Comparison of ENCODE assay signal across 12 cellular contexts in genomic region chr9:125066839-125067619, GRCh38.
DNase-seq lines count a peak whose midpoint lies in the region; ATAC-seq and TF ChIP-seq lines count a peak whose summit lies in the region.
"Had no signal": no experiment of that assay in that cellular context is flagged by ENCODE, and none has a peak within 500 bp of the region (broad histone marks: within the 10 kb centered on the region; RNA-seq: fewer than 3 reads in every experiment).

No MANE protein-coding gene starts in this region.

- no peaks in the 10 kb centered on the region for H3K27me3 Mint-ChIP-seq in stimulated activated naive CD8-positive, alpha-beta T cell treated with anti-CD3 and anti-CD28 coated beads, Interleukin-15, amount 100 ng/mL, for 72 hours
- H3K27me3 Mint-ChIP-seq: effector memory CD8-positive, alpha-beta T cell had no signal

- H3K27me3 ChIP-seq in skeletal muscle tissue (ENCODE audit: control insufficient read depth in 3 of 3, insufficient read depth in 3 of 3, low read length in 3 of 3) = no peaks in the 10 kb centered on the region

- no peak for TF ChIP-seq CTCF in fibroblast of villous mesenchyme (IDR thresholded peaks at IDR 0.05; ENCODE audit: insufficient read depth, low read depth, low read length)

- peak overlapping the region; percentile 60 for H3K27ac ChIP-seq in SK-N-MC
- H3K27ac ChIP-seq in skeletal muscle tissue (ENCODE audit: low read depth, low read length) = peak overlapping the region; percentile 19

- H3K9ac ChIP-seq in SK-N-MC (ENCODE audit: insufficient read length) = peak overlapping the region; percentile 9
- peak overlapping the region; percentile 16 to 52 (median 46) for H3K9ac ChIP-seq in skeletal muscle tissue (ENCODE audit: low read depth in 1 of 3, low read length in 3 of 3)

- no peak overlapping the region for H3K27ac Mint-ChIP-seq in stimulated activated naive CD8-positive, alpha-beta T cell treated with anti-CD3 and anti-CD28 coated beads, Interleukin-15, amount 100 ng/mL, for 72 hours

- no peak overlapping the region for H3K4me3 ChIP-seq in SK-N-MC
- no peak overlapping the region for H3K4me3 ChIP-seq in fibroblast of villous mesenchyme (ENCODE audit: low read depth, low read length)
- no peak overlapping the region for H3K4me3 ChIP-seq in skeletal muscle tissue (ENCODE audit: low read length in 3 of 3)

- H3K4me1 Mint-ChIP-seq in stimulated activated naive CD8-positive, alpha-beta T cell treated with anti-CD3 and anti-CD28 coated beads, Interleukin-15, amount 100 ng/mL, for 72 hours = peaks cover 4% of the 10 kb centered on the region

- ATAC-seq in GM19452 (IDR thresholded peaks at IDR 0.05; ENCODE audit: unreplicated experiment) = no peak
- ATAC-seq in stimulated activated naive CD8-positive, alpha-beta T cell treated with anti-CD3 and anti-CD28 coated beads, Interleukin-15, amount 100 ng/mL, for 72 hours = no peak
- ATAC-seq: effector memory CD8-positive, alpha-beta T cell had no signal

- no peak overlapping the region for H3K4me3 Mint-ChIP-seq in stimulated activated naive CD8-positive, alpha-beta T cell treated with anti-CD3 and anti-CD28 coated beads, Interleukin-15, amount 100 ng/mL, for 72 hours
- H3K4me3 Mint-ChIP-seq: effector memory CD8-positive, alpha-beta T cell had no signal

- no peaks in the 10 kb centered on the region for H3K36me3 ChIP-seq in SK-N-MC (ENCODE audit: insufficient read depth, low read length)
- no peaks in the 10 kb centered on the region for H3K36me3 ChIP-seq in skeletal muscle tissue (ENCODE audit: control insufficient read depth in 3 of 3, insufficient read depth in 3 of 3, low read length in 3 of 3)

- H3K4me1 ChIP-seq in skeletal muscle tissue (ENCODE audit: control insufficient read depth in 3 of 3, insufficient read depth in 3 of 3, low read length in 3 of 3) = peaks cover 5 to 8% (median 7%) of the 10 kb centered on the region in 3 donors

- H3K9me3 ChIP-seq in SK-N-MC (ENCODE audit: low read depth, low read length) (no peaks in the 10 kb centered on the region), skeletal muscle tissue (ENCODE audit: control insufficient read depth in 3 of 3, low read length in 3 of 3) (no peaks in the 10 kb centered on the region)

- H3K9me3 Mint-ChIP-seq in stimulated activated naive CD8-positive, alpha-beta T cell treated with anti-CD3 and anti-CD28 coated beads, Interleukin-15, amount 100 ng/mL, for 72 hours = no peaks in the 10 kb centered on the region
- H3K9me3 Mint-ChIP-seq: effector memory CD8-positive, alpha-beta T cell had no signal

- DNase-seq in NCI-H345 (lab: John Stamatoyannopoulos, UW) = peak; percentile 19
- no peak for DNase-seq in NCI-H345 treated with DMSO at 0.1 percent for 48 hours (lab: John Stamatoyannopoulos, UW; ENCODE audit: unreplicated experiment)
- DNase-seq in SK-N-MC (ENCODE audit: low read depth, low spot score) = no peak
- peak; percentile 34 for DNase-seq in fibroblast of villous mesenchyme (ENCODE audit: low read depth)
- no peak for DNase-seq in ecto neural progenitor cell (ENCODE audit: low spot score)
- DNase-seq in stimulated activated naive CD8-positive, alpha-beta T cell treated with anti-CD3 and anti-CD28 coated beads, Interleukin-15, amount 100 ng/mL, for 72 hours = no peak
- DNase-seq: activated effector memory CD4-positive, alpha-beta T cell treated with Interleukin-2 at 50 U/mL for 16 hours; effector memory CD8-positive, alpha-beta T cell; KBM-7; kidney had no signal

Comparison
In these comparisons a context has a peak if more than half of its experiments do, and no peak if none do; other contexts are left out.
1. DNase-seq: peak in NCI-H345 (single experiment) and fibroblast of villous mesenchyme (single experiment); none in NCI-H345 treated with DMSO at 0.1 percent for 48 hours (single experiment), SK-N-MC (single experiment), ecto neural progenitor cell (single experiment) and stimulated activated naive CD8-positive, alpha-beta T cell treated with anti-CD3 and anti-CD28 coated beads, Interleukin-15, amount 100 ng/mL, for 72 hours (0 of 2).